Comparison of ENCODE assay signal across 20 cellular contexts in genomic region chr5:76620166-76620565, GRCh38. TPM values are rescaled to one million over a fixed set of nuclear protein-coding genes. Genes with fewer than 3 reads are reported as not detected.
DNase-seq lines count a peak whose midpoint lies in the region; TF ChIP-seq lines count a peak whose summit lies in the region.
"Had no signal": no experiment of that assay in that cellular context is flagged by ENCODE, and none has a peak within 500 bp of the region (broad histone marks: within the 10 kb centered on the region; RNA-seq: fewer than 3 reads in every experiment).

No MANE protein-coding gene starts in this region.

- H2BK120ac ChIP-seq in H9 (ENCODE audit: low read depth, low read length, poor library complexity, severe bottlenecking), result no peak overlapping the region

- no peaks in the 10 kb centered on the region for H3K23me2 ChIP-seq in H9 (ENCODE audit: insufficient read length, low read depth, low read length, poor library complexity, severe bottlenecking)

- no peak overlapping the region for H2BK5ac ChIP-seq in H9 (ENCODE audit: insufficient read length, low read length)

- WGBS in H9 (ENCODE audit: extremely low coverage, insufficient read length, low lambda C conversion rate), result no CpG with 5 or more reads among the region's 5 CpGs
- 93 to 94% methylated on average over 5 of the region's 5 CpGs for WGBS in mesodermal cell (ENCODE audit: insufficient coverage in 2 of 2), 2 experiments

- no peak overlapping the region for H3K4ac ChIP-seq in H9 (ENCODE audit: low read depth, low read length)

- no peak overlapping the region for H3K14ac ChIP-seq in H9 (ENCODE audit: insufficient read depth, low read length)

- no peak overlapping the region for H2AK5ac ChIP-seq in H9 (ENCODE audit: insufficient read length, low read length)

- no peaks in the 10 kb centered on the region for H3K79me1 ChIP-seq in H9 (ENCODE audit: insufficient read depth, low read depth, low read length, poor library complexity, severe bottlenecking)

- H3K27me3 Mint-ChIP-seq in H9 (ENCODE audit: low read depth) (no peaks in the 10 kb centered on the region), CD14-positive monocyte (ENCODE audit: low read depth in 3 of 3) (peaks cover 0 to 2% (median 0%) of the 10 kb centered on the region in 3 donors)

- H3T11ph ChIP-seq in H9 (ENCODE audit: low read length), result no peak overlapping the region

- H3K4me1 ChIP-seq in H9 (ENCODE audit: insufficient read depth, low read length) (0 out of 2 replicates have a peak, but pooled peaks cover 3% of the 10 kb centered on the region), adipocyte (ENCODE audit: control insufficient read depth, insufficient read depth, low read length) (peaks cover 4% of the 10 kb centered on the region), mesodermal cell (ENCODE audit: control insufficient read depth, insufficient read depth, low read length, poor library complexity, severe bottlenecking) (peaks cover 23% of the 10 kb centered on the region), colonic mucosa (no peaks in the 10 kb centered on the region), BE2C (no peaks in the 10 kb centered on the region)

- DNase-seq in EL, result peak; percentile 45
- no peak for DNase-seq in H9
- DNase-seq in adipocyte (ENCODE audit: low read depth), result peak; percentile 16
- no peak for DNase-seq in colonic mucosa
- no peak for DNase-seq in CD14-positive monocyte (ENCODE audit: low spot score)
- no peak for DNase-seq in hypothalamus (lab: John Stamatoyannopoulos, UW)
- DNase-seq in BE2C, result no peak
- DNase-seq: COR-L47, GM23248, MG63, NCI-H1092, NCI-H146, NCI-H2081 treated with DMSO at 0.1 percent for 48 hours, NCI-H510A, NCI-H774, PC-9 had no signal

- H4K8ac ChIP-seq in H9 (replicated peaks; ENCODE audit: insufficient read length, low read depth, low read length), result no peak overlapping the region

- TF ChIP-seq CTCF in H9 (conservative IDR thresholded peaks at IDR 0.05) (no peak), colonic mucosa (IDR thresholded peaks at IDR 0.05) (no peak), CD14-positive monocyte (IDR thresholded peaks at IDR 0.05) (no peak), BE2C (IDR thresholded peaks at IDR 0.05; ENCODE audit: low read depth, low read length) (no peak)

- H4K5ac ChIP-seq in H9 (ENCODE audit: insufficient read length, low read depth, low read length), result no peak overlapping the region

- H4K91ac ChIP-seq in H9 (ENCODE audit: insufficient read length, low read depth, low read length), result no peak overlapping the region

- H3K23ac ChIP-seq in H9 (ENCODE audit: insufficient read length, low read depth, low read length), result no peak overlapping the region

- no peak overlapping the region for H2BK12ac ChIP-seq in H9 (ENCODE audit: insufficient read length, low read depth, low read length)

- no peaks in the 10 kb centered on the region for H3K36me3 ChIP-seq in adipocyte (ENCODE audit: control insufficient read depth, insufficient read depth, low read length, severe bottlenecking)
- H3K36me3 ChIP-seq in mesodermal cell (ENCODE audit: control insufficient read depth, insufficient read depth, low read length), result peaks cover 14% of the 10 kb centered on the region
- no peaks in the 10 kb centered on the region for H3K36me3 ChIP-seq in colonic mucosa
- no peaks in the 10 kb centered on the region for H3K36me3 ChIP-seq in BE2C
- H3K36me3 ChIP-seq: MG63, SJSA1 had no signal

- intact Hi-C loops in colonic mucosa (cut with DNase I), result no loop called here
- intact Hi-C loops in CD14-positive monocyte (cut with micrococcal nuclease), result no loop called here

- H3K27ac Mint-ChIP-seq in H9, result peak overlapping the region in 2 of 3 experiments; percentile 1 to 9; a peak in 2 of 7 replicates
- peak overlapping the region in 2 of 7 donors; percentile 0 to 26 for H3K27ac Mint-ChIP-seq in CD14-positive monocyte

- no peak overlapping the region for H3K4me3 ChIP-seq in adipocyte (ENCODE audit: low read length)
- H3K4me3 ChIP-seq in mesodermal cell (ENCODE audit: extremely low read depth, insufficient read depth, low read length, poor library complexity, severe bottlenecking), result peak overlapping the region; percentile 35
- H3K4me3 ChIP-seq in colonic mucosa, result no peak overlapping the region
- no peak overlapping the region for H3K4me3 ChIP-seq in BE2C (ENCODE audit: low read depth, low read length)
- H3K4me3 ChIP-seq: A549, GM23248, MG63, PC-9, SJSA1 had no signal

- no peak overlapping the region for H2BK15ac ChIP-seq in H9 (ENCODE audit: low read depth, low read length)

- no peak overlapping the region for H3K4me2 ChIP-seq in H9 (ENCODE audit: insufficient read depth, insufficient read length, low read length)
- H3K4me2 ChIP-seq: A549, PC-9 had no signal

- no peak overlapping the region for H3K4me3 Mint-ChIP-seq in H9
- H3K4me3 Mint-ChIP-seq in CD14-positive monocyte, result no peak overlapping the region

- no peak overlapping the region for H3K9ac ChIP-seq in H9 (ENCODE audit: extremely low read depth, insufficient read length, low read length)
- no peak overlapping the region for H3K9ac ChIP-seq in adipocyte (ENCODE audit: low read length)
- no peak overlapping the region for H3K9ac ChIP-seq in colonic mucosa (ENCODE audit: low read depth in 2 of 2, low read length in 2 of 2)
- H3K9ac ChIP-seq: GM23248 had no signal

- no peak overlapping the region for H3K56ac ChIP-seq in H9 (ENCODE audit: insufficient read length, low read depth, low read length)

- no peaks in the 10 kb centered on the region for H3K36me3 Mint-ChIP-seq in H9 (ENCODE audit: insufficient read depth in 1 of 3, low read depth in 3 of 3)
- peaks cover 62 to 75% of the 10 kb centered on the region in 2 donors for H3K36me3 Mint-ChIP-seq in CD14-positive monocyte

- no peak overlapping the region for H2AFZ ChIP-seq in H9 (ENCODE audit: low read length)
- H2AFZ ChIP-seq: GM23248, PC-9 had no signal

- H3K9me3 Mint-ChIP-seq in H9, result no peaks in the 10 kb centered on the region
- H3K9me3 Mint-ChIP-seq in CD14-positive monocyte, result no peaks in the 10 kb centered on the region

- no peak overlapping the region for H3K18ac ChIP-seq in H9 (ENCODE audit: insufficient read length, low read depth, low read length)

- H3K27me3 ChIP-seq in H9 (ENCODE audit: insufficient read depth, low read length) (no peaks in the 10 kb centered on the region), adipocyte (replicated peaks; ENCODE audit: control insufficient read depth, insufficient read depth, low read length) (no peaks in the 10 kb centered on the region), colonic mucosa (no peaks in the 10 kb centered on the region), BE2C (peaks cover 5% of the 10 kb centered on the region)
- H3K27me3 ChIP-seq: MG63, SJSA1 had no signal

- peaks cover 11 to 16% of the 10 kb centered on the region in 2 experiments for H3K4me1 Mint-ChIP-seq in H9
- H3K4me1 Mint-ChIP-seq in CD14-positive monocyte, result peaks cover 13% of the 10 kb centered on the region

- H3K9me3 ChIP-seq in H9 (ENCODE audit: control insufficient read depth, low read depth, low read length), result no peaks in the 10 kb centered on the region
- no peaks in the 10 kb centered on the region for H3K9me3 ChIP-seq in adipocyte (ENCODE audit: control insufficient read depth, low read length)
- no peaks in the 10 kb centered on the region for H3K9me3 ChIP-seq in mesodermal cell (ENCODE audit: control insufficient read depth, low read length)
- H3K9me3 ChIP-seq in colonic mucosa, result no peaks in the 10 kb centered on the region
- no peaks in the 10 kb centered on the region for H3K9me3 ChIP-seq in BE2C
- H3K9me3 ChIP-seq: A549, MG63, SJSA1 had no signal

- H3K27ac ChIP-seq in H9 (ENCODE audit: insufficient read length, low read depth, low read length), result no peak overlapping the region
- no peak overlapping the region for H3K27ac ChIP-seq in mesodermal cell (ENCODE audit: low read depth, low read length, severe bottlenecking)
- no peak overlapping the region for H3K27ac ChIP-seq in colonic mucosa
- H3K27ac ChIP-seq: A549, C4-2B, GM23248, PC-9, SJSA1 had no signal

- no peak overlapping the region for H2BK20ac ChIP-seq in H9 (ENCODE audit: low read depth, low read length, poor library complexity, severe bottlenecking)

- no peaks in the 10 kb centered on the region for H3K79me2 ChIP-seq in H9 (ENCODE audit: insufficient read depth, low read length)

- no peaks in the 10 kb centered on the region for H4K20me1 ChIP-seq in H9 (ENCODE audit: control insufficient read depth, insufficient read depth, insufficient read length)

RNA-seq across cellular contexts. Expression of gene F2RL2, which starts 3.0 kb away (rescaled TPM):
- total RNA-seq in H9 (2021), result 0.09 TPM in 1 of 2 replicates, not detected in the other
- polyA plus RNA-seq in mesodermal cell (2013, experiment 1 of 2), result 101 TPM
- 70.7 TPM for polyA plus RNA-seq in mesodermal cell (2013, experiment 2 of 2)
- total RNA-seq in colonic mucosa, result 1 to 10 TPM in 1 of 2 donors, under 1 TPM in 1; 0.10 to 1.4 TPM
- polyA plus RNA-seq in CD14-positive monocyte, result under 1 TPM in 1 of 2 donors, not detected in 1; 0.14 TPM
- not detected for polyA plus RNA-seq in BE2C (2012; ENCODE audit: insufficient read depth, insufficient read length, low read depth)
- total RNA-seq: GM23248 had no signal
- polyA plus RNA-seq: GM23248 had no signal

Comparison
In these comparisons a context has a peak if more than half of its experiments do, and no peak if none do; other contexts are left out.
1. DNase-seq: peak in EL (single experiment) and adipocyte (single experiment); none in H9 (single experiment), colonic mucosa (single experiment), CD14-positive monocyte (single experiment), hypothalamus (0 of 51) and BE2C (single experiment).